In the genomic region with DNA sequence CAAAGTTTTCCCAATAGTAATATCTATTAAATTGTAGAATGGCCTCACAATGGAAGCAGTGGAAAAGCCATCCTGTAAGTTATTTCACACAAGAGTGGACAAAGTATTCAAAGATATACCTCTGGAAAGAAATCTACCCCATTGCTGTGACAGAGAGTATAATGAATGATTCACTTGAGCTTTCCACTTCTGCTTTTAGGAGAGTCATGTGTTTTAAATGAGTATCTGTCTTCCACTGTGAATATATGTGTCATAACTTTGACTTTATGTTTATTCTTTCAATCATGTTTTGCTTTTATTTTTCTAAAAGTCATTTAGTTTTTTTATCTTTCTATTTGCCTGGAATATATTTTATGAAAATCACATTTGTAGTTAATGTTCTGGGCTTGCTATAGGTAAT, we compare ENCODE assay signal across 11 cellular contexts.
DNase-seq lines count a peak whose midpoint lies in the region; ATAC-seq and TF ChIP-seq lines count a peak whose summit lies in the region.
"Had no signal": no experiment of that assay in that cellular context is flagged by ENCODE, and none has a peak within 500 bp of the region (broad histone marks: within the 10 kb centered on the region; RNA-seq: fewer than 3 reads in every experiment).

No MANE protein-coding gene starts in this region.

- no peaks in the 10 kb centered on the region for H3K36me3 ChIP-seq in tibial nerve
- H3K36me3 ChIP-seq: vagina had no signal

- TF ChIP-seq POLR2A in tibial nerve (IDR thresholded peaks at IDR 0.05) = no peak

- H3K4me1 ChIP-seq in tibial nerve = no peaks in the 10 kb centered on the region
- H3K4me1 ChIP-seq: vagina had no signal

- no peak for TF ChIP-seq CTCF in tibial nerve (IDR thresholded peaks at IDR 0.05)

- H3K27me3 ChIP-seq in tibial nerve = no peaks in the 10 kb centered on the region
- H3K27me3 ChIP-seq: vagina had no signal

- peak; percentile 70 for DNase-seq in foreskin melanocyte
- no peak for DNase-seq in NCI-H345 treated with DMSO at 0.1 percent for 48 hours (lab: John Stamatoyannopoulos, UW; ENCODE audit: unreplicated experiment)
- DNase-seq in tibial nerve (ENCODE audit: low spot score in 2 of 2) = no peak
- DNase-seq in GF-D8 (lab: John Stamatoyannopoulos, UW) = no peak
- no peak for DNase-seq in DMS 273 (lab: John Stamatoyannopoulos, UW; ENCODE audit: unreplicated experiment)
- DNase-seq: activated naive CD4-positive, alpha-beta T cell had no signal

- TF ChIP-seq EP300 in tibial nerve (IDR thresholded peaks at IDR 0.05) = no peak

- ATAC-seq in GM19043 (IDR thresholded peaks at IDR 0.05; ENCODE audit: low read depth, unreplicated experiment) (peak; percentile 92), HG02588 (IDR thresholded peaks at IDR 0.05; ENCODE audit: unreplicated experiment) (peak; percentile 97), HG03196 (IDR thresholded peaks at IDR 0.05; ENCODE audit: unreplicated experiment) (peak; percentile 81)

- H3K9me3 ChIP-seq in tibial nerve = no peaks in the 10 kb centered on the region
- H3K9me3 ChIP-seq: vagina had no signal

- H3K4me3 ChIP-seq in tibial nerve = no peak overlapping the region
- H3K4me3 ChIP-seq: SK-N-MC, vagina had no signal

- no peak overlapping the region for H3K27ac ChIP-seq in tibial nerve
- H3K27ac ChIP-seq: SK-N-MC, vagina had no signal
